ENCODE assay signal across 11 cellular contexts in genomic region chr16:50591800-50592771, GRCh38. TPM values are rescaled to one million over a fixed set of nuclear protein-coding genes. Genes with fewer than 3 reads are reported as not detected.
DNase-seq lines count a peak whose midpoint lies in the region; ATAC-seq and TF ChIP-seq lines count a peak whose summit lies in the region.
"Had no signal": no experiment of that assay in that cellular context is flagged by ENCODE, and none has a peak within 500 bp of the region (broad histone marks: within the 10 kb centered on the region; RNA-seq: fewer than 3 reads in every experiment).

No MANE protein-coding gene starts in this region.

- no peak for TF ChIP-seq EP300 in SK-N-SH (IDR thresholded peaks at IDR 0.05; ENCODE audit: borderline replicate concordance in 1 of 2, low read depth in 1 of 2, low read length in 1 of 2)

- no peak overlapping the region for H3K9ac ChIP-seq in SK-N-SH

- TF ChIP-seq CTCF in HFFc6 (IDR thresholded peaks at IDR 0.05): no peak
- no peak for TF ChIP-seq CTCF in SK-N-SH (IDR thresholded peaks at IDR 0.05)
- TF ChIP-seq CTCF in heart right ventricle (IDR thresholded peaks at IDR 0.05): peak in 7 of 9 donors; percentile 9 to 45 (median 33)
- TF ChIP-seq CTCF in prostate gland (IDR thresholded peaks at IDR 0.05): peak in 2 of 4 experiments; percentile 10 to 42

- H2AFZ ChIP-seq in SK-N-SH (ENCODE audit: low read depth): no peak overlapping the region

- H3K36me3 ChIP-seq in SK-N-SH (replicated peaks in 1 of 2; ENCODE audit: control insufficient read depth in 1 of 2, insufficient read depth in 2 of 2, low read length in 1 of 2) (no peaks in the 10 kb centered on the region), heart right ventricle (no peaks in the 10 kb centered on the region), prostate gland (no peaks in the 10 kb centered on the region)

- no peaks in the 10 kb centered on the region for H3K9me3 Mint-ChIP-seq in HFFc6

- intact Hi-C loops in heart right ventricle (cut with DNase I) (loop anchor here in 6 of 10 donors (5.0 to 10.0 kb wide), 3 partner anchors 70 to 213 kb away; no protein-coding TSS in a partner anchor), prostate gland (cut with DNase I) (loop anchor here (5.0 kb wide), 2 partner anchors 35 to 45 kb away; partner anchors contain the start of gene NKD1)

- H3K27ac ChIP-seq in SK-N-SH (ENCODE audit: low read depth in 2 of 2, low read length in 1 of 2): peak overlapping the region in 1 of 2 experiments; percentile 64; a peak in 2 of 4 replicates
- H3K27ac ChIP-seq in heart right ventricle: peak overlapping the region in 1 of 10 donors; percentile 4
- H3K27ac ChIP-seq in prostate gland: peak overlapping the region; percentile 43 to 70

- POLR2A ChIA-PET in SK-N-SH (lab: Yijun Ruan, JAX): no interaction called here

- H3K4me3 ChIP-seq in SK-N-SH (ENCODE audit: low read depth in 2 of 2, low read length in 1 of 2) (no peak overlapping the region), heart right ventricle (peak overlapping the region in 3 of 10 donors; percentile 5 to 22 (median 13)), prostate gland (peak overlapping the region in 1 of 2 donors; percentile 6)

- H3K9me2 ChIP-seq in SK-N-SH: no peaks in the 10 kb centered on the region

- H3K36me3 Mint-ChIP-seq in HFFc6 (ENCODE audit: low read depth): no peaks in the 10 kb centered on the region

- TF ChIP-seq RAD21 in SK-N-SH (IDR thresholded peaks at IDR 0.05; ENCODE audit: low read length): peak; percentile 11; the same call in 1 of the 2 replicates

- peak; percentile 89 to 97 (median 94) for ATAC-seq in heart right ventricle
- ATAC-seq in HG03135 (IDR thresholded peaks at IDR 0.05; ENCODE audit: unreplicated experiment): no peak
- ATAC-seq: activated CD8-positive, alpha-beta memory T cell treated with anti-CD3 and anti-CD28 coated beads, Interleukin-2, amount 10 ng/mL, durations not matched to agents 7 days and 5 days; naive thymus-derived CD8-positive, alpha-beta T cell had no signal

- peak overlapping the region; percentile 29; the same call in 1 of the 2 replicates for H3K4me3 Mint-ChIP-seq in HFFc6
- H3K4me3 Mint-ChIP-seq: activated CD8-positive, alpha-beta memory T cell treated with anti-CD3 and anti-CD28 coated beads, Interleukin-2, amount 10 ng/mL, durations not matched to agents 7 days and 5 days had no signal

- no peak overlapping the region for H3K27ac Mint-ChIP-seq in HFFc6
- H3K27ac Mint-ChIP-seq: activated CD8-positive, alpha-beta memory T cell treated with anti-CD3 and anti-CD28 coated beads, Interleukin-2, amount 10 ng/mL, durations not matched to agents 7 days and 5 days had no signal

- H3K4me1 Mint-ChIP-seq in HFFc6 (ENCODE audit: low read depth): no peaks in the 10 kb centered on the region

- H3F3A ChIP-seq in SK-N-SH (replicated peaks; ENCODE audit: insufficient read depth): no peaks in the 10 kb centered on the region

- CTCF ChIA-PET in SK-N-SH (lab: Yijun Ruan, JAX): interaction anchor here (1.0 to 4.6 kb wide), 5 partner anchors 9 to 224 kb away, joined by 3 to 29 read pairs (median 3); no protein-coding TSS in a partner anchor

- H3K27me3 Mint-ChIP-seq in HFFc6 (ENCODE audit: insufficient read depth): peaks cover 32% of the 10 kb centered on the region
- H3K27me3 Mint-ChIP-seq: activated CD8-positive, alpha-beta memory T cell treated with anti-CD3 and anti-CD28 coated beads, Interleukin-2, amount 10 ng/mL, durations not matched to agents 7 days and 5 days; naive thymus-derived CD8-positive, alpha-beta T cell had no signal

- H3K4me2 ChIP-seq in SK-N-SH: no peak overlapping the region

- DNase-seq in HFFc6: no peak
- peak; percentile 75 for DNase-seq in SK-N-SH
- DNase-seq in heart right ventricle: peak; percentile 58 to 81
- peak; percentile 82 for DNase-seq in prostate gland (ENCODE audit: low spot score)
- DNase-seq in NCI-H1930 (lab: John Stamatoyannopoulos, UW): no peak
- DNase-seq in activated CD8-positive, alpha-beta memory T cell treated with anti-CD3 and anti-CD28 coated beads for 24 hours: no peak
- no peak for DNase-seq in iPS-NIHi11 (ENCODE audit: low spot score)
- DNase-seq: activated CD8-positive, alpha-beta memory T cell treated with anti-CD3 and anti-CD28 coated beads, Interleukin-2, amount 10 ng/mL, durations not matched to agents 7 days and 5 days; effector memory CD4-positive, alpha-beta T cell had no signal

- H3K27me3 ChIP-seq in SK-N-SH (ENCODE audit: insufficient read depth) (no peaks in the 10 kb centered on the region), heart right ventricle (peaks cover 0 to under 1% (median 0%) of the 10 kb centered on the region in 7 donors), prostate gland (replicated peaks; ENCODE audit: insufficient read depth) (no peaks in the 10 kb centered on the region)

- peaks cover 0 to 19% of the 10 kb centered on the region in 2 experiments; a peak in 1 of 4 replicates for H3K4me1 ChIP-seq in SK-N-SH (ENCODE audit: control insufficient read depth in 1 of 2, insufficient read depth in 2 of 2, low read depth in 1 of 2, low read length in 1 of 2)
- H3K4me1 ChIP-seq in heart right ventricle: peaks cover 0 to 22% (median 10%) of the 10 kb centered on the region in 9 donors
- peaks cover 14% of the 10 kb centered on the region for H3K4me1 ChIP-seq in prostate gland (replicated peaks)

- H3K9me3 ChIP-seq in SK-N-SH (no peaks in the 10 kb centered on the region), heart right ventricle (no peaks in the 10 kb centered on the region), prostate gland (no peaks in the 10 kb centered on the region)

- WGBS in SK-N-SH (ENCODE audit: low lambda C conversion rate): 43% methylated on average over 16 of the region's 24 CpGs
- WGBS in heart right ventricle, 2 donors: 30 to 32% methylated on average over 24 of the region's 24 CpGs
- WGBS in prostate gland: 21% methylated on average over 23 of the region's 24 CpGs

- no peak for TF ChIP-seq POLR2A in prostate gland (IDR thresholded peaks at IDR 0.05)

- no peaks in the 10 kb centered on the region for H4K20me1 ChIP-seq in SK-N-SH (ENCODE audit: insufficient read depth)

- H3K79me2 ChIP-seq in SK-N-SH (ENCODE audit: insufficient read depth): no peaks in the 10 kb centered on the region

TF ChIP-seq in SK-N-SH, 30 proteins besides CTCF, POLR2A, EP300 and RAD21:
- TF ChIP-seq GATA2 (CRISPR knock-in tag; IDR thresholded peaks at IDR 0.05) (0 out of 2 replicates have a peak, but pooled peaks have one; percentile 23), NFIC (IDR thresholded peaks at IDR 0.05; ENCODE audit: borderline replicate concordance) (no peak), REST (IDR thresholded peaks at IDR 0.05; ENCODE audit: low read depth, low read length) (no peak)

RNA-seq across cellular contexts. Expression of gene NKD1, which starts 43.9 kb away (rescaled TPM):
- total RNA-seq in HFFc6 (2021; fragmentation: NEBNext Ultra II Directional; extraction: Animal tissue kit (Norgen Biotek cat#: 25700)): not detected
- polyA plus RNA-seq in SK-N-SH (2012; rRNA removed) (0.02 and 0.13 TPM in 2 replicates), heart right ventricle (under 1 TPM; 0.22 TPM)
- 0.03 and 0.16 TPM in 2 replicates for polyA plus RNA-seq in SK-N-SH (2012; cell fraction: cytosol; rRNA removed)
- polyA plus RNA-seq in SK-N-SH (2012; cell fraction: nucleus; rRNA removed): 0.04 and 0.05 TPM in 2 replicates
- total RNA-seq in heart right ventricle (1 to 10 TPM in 1 of 10 donors, under 1 TPM in 9; 0.22 to 1.1 (median 0.52) TPM), prostate gland (10 to 100 TPM in 1 of 2 donors, 1 to 10 TPM in 1; 7.0 to 13.8 TPM)

Comparison
In these comparisons a context has a peak if more than half of its experiments do, and no peak if none do; other contexts are left out.
1. DNase-seq: peak in SK-N-SH (single experiment), heart right ventricle (2 of 2) and prostate gland (single experiment); none in HFFc6 (single experiment), NCI-H1930 (0 of 2), activated CD8-positive, alpha-beta memory T cell treated with anti-CD3 and anti-CD28 coated beads for 24 hours (single experiment) and iPS-NIHi11 (single experiment).
2. CTCF ChIP-seq: peak in heart right ventricle (7 of 9); none in HFFc6 (single experiment) and SK-N-SH (single experiment).